19 cellular contexts compared by ENCODE assay signal in the genomic region with DNA sequence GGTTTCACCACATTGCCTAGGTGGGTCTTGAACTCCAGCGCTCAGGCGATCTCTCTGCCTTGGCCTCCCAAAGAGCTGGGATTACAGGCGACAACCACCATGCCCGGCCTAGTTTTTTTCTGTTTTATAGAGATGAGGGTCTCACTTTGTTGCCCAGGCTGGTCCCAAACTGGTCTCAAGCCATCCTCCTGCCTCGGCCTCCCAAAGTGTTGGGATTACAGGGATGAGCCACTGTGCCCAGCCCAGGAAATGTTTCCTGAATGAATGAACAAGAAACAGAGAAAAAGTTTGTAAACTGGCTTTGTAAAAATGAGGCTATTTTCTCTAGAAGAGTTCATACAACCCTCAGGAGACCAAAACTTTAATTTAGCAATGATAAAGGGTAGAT.
A peak's percentile ranks its signal among the peaks of the same experiment; 100 is the strongest.
DNase-seq lines count a peak whose midpoint lies in the region; ATAC-seq and TF ChIP-seq lines count a peak whose summit lies in the region.
"Had no signal": no experiment of that assay in that cellular context is flagged by ENCODE, and none has a peak within 500 bp of the region (broad histone marks: within the 10 kb centered on the region; RNA-seq: fewer than 3 reads in every experiment).

No MANE protein-coding gene starts in this region.

- H3K4me1 Mint-ChIP-seq in Caco-2 (ENCODE audit: low read depth, unreplicated experiment) = peaks cover 31% of the 10 kb centered on the region

- peak overlapping the region; percentile 4 for H3K4me3 Mint-ChIP-seq in Caco-2 (ENCODE audit: unreplicated experiment)
- H3K4me3 Mint-ChIP-seq: naive thymus-derived CD4-positive, alpha-beta T cell had no signal

- H3K27me3 ChIP-seq in Caco-2 (replicated peaks; ENCODE audit: control insufficient read depth, insufficient read depth, low read length) (no peaks in the 10 kb centered on the region), ascending aorta (no peaks in the 10 kb centered on the region), right lobe of liver (no peaks in the 10 kb centered on the region), spleen (replicated peaks in 1 of 7) (no peaks in the 10 kb centered on the region)
- H3K27me3 ChIP-seq: MG63 had no signal

- ATAC-seq in right lobe of liver = no peak
- ATAC-seq: naive thymus-derived CD4-positive, alpha-beta T cell; right cardiac atrium had no signal

- DNase-seq in Caco-2 = no peak
- no peak for DNase-seq in ascending aorta (ENCODE audit: low spot score in 2 of 2)
- no peak for DNase-seq in right lobe of liver
- no peak for DNase-seq in spleen
- DNase-seq in NK-92 treated with Interleukin-12 subunit alpha and Interleukin-12 subunit beta, amount 100 ng/mL, for 24 hours (lab: John Stamatoyannopoulos, UW) = no peak
- DNase-seq in NCI-H510A (lab: John Stamatoyannopoulos, UW) = no peak
- no peak for DNase-seq in NCI-H1694 treated with DMSO at 0.1 percent for 48 hours (lab: John Stamatoyannopoulos, UW)
- DNase-seq in activated T-cell treated with anti-CD3 and anti-CD28 coated beads, Interleukin-2, amount 50 U/mL, for 48 hours = no peak
- DNase-seq: activated effector memory CD4-positive, alpha-beta T cell treated with anti-CD3 and anti-CD28 coated beads, Interleukin-2, amount 50 U/mL, for 16 hours; AML-193; MG63; naive thymus-derived CD4-positive, alpha-beta T cell; NCI-H1930; NCI-H524; OCI-M1; right cardiac atrium; stimulated activated CD4-positive, alpha-beta T cell treated with anti-CD3 and anti-CD28 coated beads, Interleukin-2, amount 100 ng/mL, for 48 hours; stimulated activated CD8-positive, alpha-beta memory T cell treated with anti-CD3 and anti-CD28 coated beads, Interleukin-4, amount 100 ng/mL, for 48 hours had no signal

- BruUV-seq in Caco-2 (replicated peaks; lab: Mats Ljungman, UMichigan) = no TSS peak

- peaks cover 35% of the 10 kb centered on the region for H3K4me1 ChIP-seq in Caco-2
- peaks cover 0 to 16% of the 10 kb centered on the region in 2 donors for H3K4me1 ChIP-seq in ascending aorta
- peaks cover 0 to 21% (median 0%) of the 10 kb centered on the region in 4 donors for H3K4me1 ChIP-seq in right lobe of liver
- peaks cover 0 to 40% (median 15%) of the 10 kb centered on the region in 6 donors for H3K4me1 ChIP-seq in spleen

- TF ChIP-seq POLR2A in right lobe of liver (IDR thresholded peaks at IDR 0.05) (no peak), spleen (IDR thresholded peaks at IDR 0.05) (no peak)

- TF ChIP-seq CTCF in Caco-2 (IDR thresholded peaks at IDR 0.05; ENCODE audit: insufficient read depth in 1 of 2, low read depth in 1 of 2, low read length in 1 of 2, severe bottlenecking in 1 of 2, unreplicated experiment in 1 of 2) (no peak), ascending aorta (IDR thresholded peaks at IDR 0.05) (no peak), right lobe of liver (IDR thresholded peaks at IDR 0.05) (no peak), spleen (IDR thresholded peaks at IDR 0.05 in 8 of 11, conservative IDR thresholded peaks at IDR 0.05 in 3 of 11) (no peak)

- peak overlapping the region; percentile 62 to 76 for H3K27ac ChIP-seq in ascending aorta
- H3K27ac ChIP-seq in right lobe of liver = peak overlapping the region in 2 of 3 donors; percentile 24
- peak overlapping the region in 5 of 8 donors; percentile 14 to 55 (median 40) for H3K27ac ChIP-seq in spleen
- H3K27ac ChIP-seq: SK-N-MC had no signal

- H3K27me3 Mint-ChIP-seq in Caco-2 (ENCODE audit: insufficient read depth, unreplicated experiment) = no peaks in the 10 kb centered on the region
- H3K27me3 Mint-ChIP-seq: naive thymus-derived CD4-positive, alpha-beta T cell had no signal

- intact Hi-C loops in Caco-2 (cut with micrococcal nuclease; ENCODE audit: unreplicated experiment) = loop anchor here (2.0 kb wide), 3 partner anchors 15 to 31 kb away; no protein-coding TSS in a partner anchor
- intact Hi-C loops in ascending aorta (cut with DNase I) = no loop called here
- intact Hi-C loops in right lobe of liver (cut with DNase I) = no loop called here
- intact Hi-C loops in spleen (cut with DNase I; ENCODE audit: low total_unique reads) = no loop called here

- WGBS in right lobe of liver (ENCODE audit: insufficient coverage, low coverage, low lambda C conversion rate, missing lambda C conversion rate) = 100% methylated on average over 4 of the region's 5 CpGs
- 94 to 99% (median 97%) methylated on average over 5 of the region's 5 CpGs for WGBS in spleen, 5 donors

- H3K9me3 Mint-ChIP-seq in Caco-2 (ENCODE audit: unreplicated experiment) = no peaks in the 10 kb centered on the region
- H3K9me3 Mint-ChIP-seq: naive thymus-derived CD4-positive, alpha-beta T cell had no signal

- H3K4me3 ChIP-seq in Caco-2 (ENCODE audit: low read depth, low read length) (no peak overlapping the region), ascending aorta (no peak overlapping the region), right lobe of liver (no peak overlapping the region), spleen (no peak overlapping the region)
- H3K4me3 ChIP-seq: MG63, SK-N-MC had no signal

- H3K27ac Mint-ChIP-seq in Caco-2 (ENCODE audit: unreplicated experiment) = peak overlapping the region; percentile 87

- POLR2A ChIA-PET in Caco-2 (lab: Charles Lee) = no interaction called here

- peaks cover 5% of the 10 kb centered on the region for H3K36me3 Mint-ChIP-seq in Caco-2 (ENCODE audit: insufficient read depth, unreplicated experiment)

- H3K9me3 ChIP-seq in Caco-2 = no peaks in the 10 kb centered on the region
- H3K9me3 ChIP-seq in ascending aorta = no peaks in the 10 kb centered on the region
- H3K9me3 ChIP-seq in right lobe of liver = no peaks in the 10 kb centered on the region
- H3K9me3 ChIP-seq in spleen = no peaks in the 10 kb centered on the region
- H3K9me3 ChIP-seq: MG63 had no signal

- H3K36me3 ChIP-seq in Caco-2 (ENCODE audit: control insufficient read depth, insufficient read depth, low read length) (no peaks in the 10 kb centered on the region), ascending aorta (no peaks in the 10 kb centered on the region), right lobe of liver (peaks cover 0 to 2% (median 0%) of the 10 kb centered on the region in 4 donors), spleen (peaks cover 0 to 50% (median 9%) of the 10 kb centered on the region in 6 donors)
- H3K36me3 ChIP-seq: MG63 had no signal

- CTCF ChIA-PET in Caco-2 (lab: Charles Lee) = no interaction called here
